ENCODE assay signal across 8 cellular contexts in genomic region chr4:77156533-77156911, GRCh38. TPM values are rescaled to one million over a fixed set of nuclear protein-coding genes. Genes with fewer than 3 reads are reported as not detected.
DNase-seq lines count a peak whose midpoint lies in the region; ATAC-seq, FAIRE-seq and TF ChIP-seq lines count a peak whose summit lies in the region.

No MANE protein-coding gene starts in this region.

- H3K4me3 ChIP-seq in endothelial cell of umbilical vein (replicated peaks in 1 of 3; ENCODE audit: insufficient read depth in 1 of 3, low read depth in 1 of 3, low read length in 3 of 3), result peak overlapping the region; percentile 75 to 98 (median 80)

- POLR2A ChIA-PET in endothelial cell of umbilical vein (lab: Charles Lee), result interaction anchor here (0.7 kb wide), 2 partner anchors 56 to 90 kb away, joined by 3 read pairs; no protein-coding TSS in a partner anchor

- peak; percentile 98 for FAIRE-seq in endothelial cell of umbilical vein (lab: Jason Lieb, UNC)

- intact Hi-C loops in endothelial cell of umbilical vein (cut with micrococcal nuclease), result loop anchor here (2.0 kb wide), 2 partner anchors 100 to 206 kb away; no protein-coding TSS in a partner anchor

- TSS peak; percentile 65 for BruUV-seq in endothelial cell of umbilical vein (replicated peaks; lab: Mats Ljungman, UMichigan)

- peaks cover 0 to 3% of the 10 kb centered on the region in 2 experiments for H3K36me3 ChIP-seq in endothelial cell of umbilical vein (ENCODE audit: control insufficient read depth in 2 of 2, extremely low read depth in 1 of 2, insufficient read depth in 2 of 2, low read length in 2 of 2)

- H3K9me1 ChIP-seq in endothelial cell of umbilical vein (replicated peaks; ENCODE audit: control insufficient read depth, extremely low read depth, insufficient read depth, low read length), result no peaks in the 10 kb centered on the region

- CTCF ChIA-PET in endothelial cell of umbilical vein (lab: Charles Lee), result interaction anchor here (1.3 to 7.0 kb wide), 4 partner anchors 47 to 104 kb away, joined by 5 to 63 read pairs (median 10); no protein-coding TSS in a partner anchor

- peak; percentile 81 for ATAC-seq in GM21367 (IDR thresholded peaks at IDR 0.05; ENCODE audit: unreplicated experiment)

- peak overlapping the region; percentile 85 for H3K9ac ChIP-seq in endothelial cell of umbilical vein (replicated peaks; ENCODE audit: extremely low read depth, insufficient read depth, low read length)

- no peaks in the 10 kb centered on the region for H3K79me2 ChIP-seq in endothelial cell of umbilical vein (ENCODE audit: control insufficient read depth, insufficient read depth, low read length)

- in situ Hi-C loops in Caki2 (cut with HindIII; ENCODE audit: low pct_unique_long_range_greater_than_20kb, low sequenced_read_pairs), result no loop called here

- TF ChIP-seq CTCF in endothelial cell of umbilical vein (IDR thresholded peaks at IDR 0.05; ENCODE audit: extremely low read depth in 1 of 2, insufficient read depth in 1 of 2, low read depth in 1 of 2, low read length in 2 of 2), result no peak

- H3K27ac ChIP-seq in endothelial cell of umbilical vein (ENCODE audit: insufficient read depth, low read depth, low read length), result peak overlapping the region; percentile 86

- peak overlapping the region; percentile 96 for H3K4me2 ChIP-seq in endothelial cell of umbilical vein (ENCODE audit: insufficient read depth, low read length)

- peaks cover 15% of the 10 kb centered on the region for H3K4me1 ChIP-seq in endothelial cell of umbilical vein (ENCODE audit: control insufficient read depth, extremely low read depth, insufficient read depth, low read length)

- H3K27me3 ChIP-seq in endothelial cell of umbilical vein (ENCODE audit: control insufficient read depth in 2 of 2, insufficient read depth in 2 of 2, low read length in 2 of 2), result peaks cover 19 to 22% of the 10 kb centered on the region in 2 experiments

- peak; percentile 57 for TF ChIP-seq POLR2A in endothelial cell of umbilical vein (IDR thresholded peaks at IDR 0.05; ENCODE audit: low read depth, low read length)

- H2AFZ ChIP-seq in endothelial cell of umbilical vein (ENCODE audit: low read depth, low read length), result peak overlapping the region; percentile 90

- H3K9me3 ChIP-seq in endothelial cell of umbilical vein (replicated peaks; ENCODE audit: control insufficient read depth, insufficient read depth, low read length), result no peaks in the 10 kb centered on the region

- DNase-seq in Caki2 (ENCODE audit: low read depth), result peak; percentile 98
- peak; percentile 98 for DNase-seq in HT1080 (ENCODE audit: low read depth)
- peak; percentile 97 to 99 for DNase-seq in NOMO-1 (lab: John Stamatoyannopoulos, UW; ENCODE audit: unreplicated experiment in 2 of 2)
- peak; percentile 92 for DNase-seq in activated CD8-positive, alpha-beta memory T cell treated with anti-CD3 and anti-CD28 coated beads, Interleukin-2, amount 50 U/mL, for 24 hours (ENCODE audit: extremely low read depth)
- DNase-seq in endothelial cell of umbilical vein (ENCODE audit: low read depth, low spot score), result peak; percentile 99
- peak; percentile 99 for DNase-seq in midbrain (lab: John Stamatoyannopoulos, UW)
- peak; percentile 87 to 91 for DNase-seq in stimulated activated CD8-positive, alpha-beta memory T cell treated with anti-CD3 and anti-CD28 coated beads, Interleukin-2, amount 100 ng/mL, for 1 hour (ENCODE audit: low read depth in 2 of 2)

- no peaks in the 10 kb centered on the region for H4K20me1 ChIP-seq in endothelial cell of umbilical vein (replicated peaks; ENCODE audit: control insufficient read depth, extremely low read depth, insufficient read depth, low read length)

- dilution Hi-C loops in endothelial cell of umbilical vein (cut with MboI; ENCODE audit: extremely low pct_ligation_motif_present, low sequenced_read_pairs), result no loop called here

TF ChIP-seq in endothelial cell of umbilical vein, 7 proteins besides CTCF, POLR2A, EP300 and RAD21:
- TF ChIP-seq FOS (IDR thresholded peaks at IDR 0.05; ENCODE audit: borderline replicate concordance, insufficient read depth, low read length) (peak; percentile 43), JUN (IDR thresholded peaks at IDR 0.05; ENCODE audit: borderline replicate concordance, insufficient read depth, insufficient read length, low read depth) (no peak)

RNA-seq across cellular contexts. Expression of gene CCNG2, which starts 0.5 kb away (rescaled TPM):
- 38.0 and 46.9 TPM in 2 replicates for total RNA-seq in Caki2 (2014; rRNA removed; shearing (Covaris generic); ENCODE audit: low replicate concordance)
- total RNA-seq in HT1080 (2014; rRNA removed; shearing (Covaris generic)), result 2.4 and 8.1 TPM in 2 replicates
- 21.5 and 25.5 TPM in 2 replicates for polyA plus RNA-seq in HT1080 (2015; cell fraction: cytosol; rRNA removed)
- polyA plus RNA-seq in HT1080 (2015; cell fraction: nucleus; rRNA removed), result 23.1 and 24.1 TPM in 2 replicates
- total RNA-seq in endothelial cell of umbilical vein, result 28.3 and 31.9 TPM in 2 replicates
- polyA plus RNA-seq in endothelial cell of umbilical vein, result 4.9 and 7.9 TPM in 2 replicates
- polyA plus RNA-seq in endothelial cell of umbilical vein (2011; cell fraction: cytosol; rRNA removed), result 9.1 and 11.4 TPM in 2 replicates
- 22.4 and 24.8 TPM in 2 replicates for polyA plus RNA-seq in endothelial cell of umbilical vein (2011; cell fraction: nucleus; rRNA removed)
- 21.0 and 23.7 TPM in 2 replicates for polyA plus RNA-seq in endothelial cell of umbilical vein (2012)
- polyA minus RNA-seq in endothelial cell of umbilical vein, result 10.5 and 11.1 TPM in 2 replicates
- 6.8 TPM for polyA minus RNA-seq in endothelial cell of umbilical vein (2011; cell fraction: cytosol; rRNA and poly(A)+ RNA removed)
- 15.0 and 21.4 TPM in 2 replicates for polyA minus RNA-seq in endothelial cell of umbilical vein (2011; cell fraction: nucleus; rRNA and poly(A)+ RNA removed)

Comparison
In these comparisons a context has a peak if more than half of its experiments do, and no peak if none do; other contexts are left out.
1. Peak in every context shown above with its lines: DNase-seq, ATAC-seq, H3K4me3 ChIP-seq and H3K27ac ChIP-seq.